In genomic region chr22:38455530-38456271, GRCh38 we compare ENCODE assay signal across 8 cellular contexts. TPM values are rescaled to one million over a fixed set of nuclear protein-coding genes. Genes with fewer than 3 reads are reported as not detected.
DNase-seq lines count a peak whose midpoint lies in the region; ATAC-seq and TF ChIP-seq lines count a peak whose summit lies in the region.

No MANE protein-coding gene starts in this region.

- H3K79me2 ChIP-seq in GM23338 (replicated peaks; ENCODE audit: insufficient read depth) (no peaks in the 10 kb centered on the region), OCI-LY7 (ENCODE audit: insufficient read depth, low read depth, low read length) (no peaks in the 10 kb centered on the region)

- intact Hi-C loops in OCI-LY7 (cut with micrococcal nuclease; ENCODE audit: unreplicated experiment): no loop called here

- peaks cover 27% of the 10 kb centered on the region for H3K4me1 Mint-ChIP-seq in GM23338

- H3F3A ChIP-seq in GM23338 (replicated peaks; ENCODE audit: low read depth): peaks cover 14% of the 10 kb centered on the region; the same call in 1 of the 2 replicates

- H3K9me3 ChIP-seq in OCI-LY7 (ENCODE audit: low read length): no peaks in the 10 kb centered on the region

- H3K27ac ChIP-seq in GM23338 (ENCODE audit: low read depth) (no peak overlapping the region), OCI-LY7 (ENCODE audit: low read depth, low read length, poor library complexity, severe bottlenecking) (no peak overlapping the region), rectal smooth muscle tissue (ENCODE audit: low read depth, low read length) (no peak overlapping the region)

- H3K36me3 ChIP-seq in GM23338 (ENCODE audit: insufficient read depth): no peaks in the 10 kb centered on the region
- no peaks in the 10 kb centered on the region for H3K36me3 ChIP-seq in OCI-LY7 (ENCODE audit: insufficient read depth, low read length)
- no peaks in the 10 kb centered on the region for H3K36me3 ChIP-seq in rectal smooth muscle tissue (ENCODE audit: control insufficient read depth, insufficient read depth, low read length)

- peaks cover 4% of the 10 kb centered on the region; the same call in 1 of the 3 replicates for H3K9me3 Mint-ChIP-seq in GM23338

- POLR2A ChIA-PET in OCI-LY7 (lab: Charles Lee): no interaction called here

- H3K4me3 ChIP-seq in GM23338 (peak overlapping the region; percentile 74), OCI-LY7 (ENCODE audit: low read depth, low read length, poor library complexity, severe bottlenecking) (peak overlapping the region; percentile 59), epithelial cell of proximal tubule (ENCODE audit: low read depth, low read length) (peak overlapping the region; percentile 18), rectal smooth muscle tissue (ENCODE audit: low read length) (peak overlapping the region; percentile 21)

- ATAC-seq in GM23338 (peak; percentile 34), HG03565 (IDR thresholded peaks at IDR 0.05; ENCODE audit: unreplicated experiment) (no peak)

- no peak overlapping the region for H3K27ac Mint-ChIP-seq in GM23338

- H3K36me3 Mint-ChIP-seq in GM23338 (ENCODE audit: low read depth): no peaks in the 10 kb centered on the region; the same call in 2 of the 3 replicates

- peaks cover 52% of the 10 kb centered on the region for H3K27me3 Mint-ChIP-seq in GM23338 (ENCODE audit: insufficient read depth, low read depth, poor library complexity)

- DNase-seq in GM23338 (ENCODE audit: low spot score) (peak; percentile 76), OCI-LY7 (ENCODE audit: low spot score) (peak; percentile 40), epithelial cell of proximal tubule (ENCODE audit: low read depth) (no peak), ureter (ENCODE audit: low spot score) (no peak), SW480 (ENCODE audit: low spot score) (no peak), GOT3 (lab: John Stamatoyannopoulos, UW) (no peak)

- CTCF ChIA-PET in OCI-LY7 (lab: Charles Lee; ENCODE audit: unreplicated experiment): no interaction called here

- H3K4me2 ChIP-seq in GM23338: peak overlapping the region; percentile 86
- peak overlapping the region; percentile 51 for H3K4me2 ChIP-seq in OCI-LY7 (ENCODE audit: low read length)

- no peak overlapping the region for H3K9ac ChIP-seq in rectal smooth muscle tissue (ENCODE audit: low read length)

- H3K4me1 ChIP-seq in GM23338 (ENCODE audit: insufficient read depth) (peaks cover 8% of the 10 kb centered on the region; the same call in 1 of the 2 replicates), OCI-LY7 (ENCODE audit: insufficient read depth, low read length, poor library complexity, severe bottlenecking) (no peaks in the 10 kb centered on the region), rectal smooth muscle tissue (ENCODE audit: control insufficient read depth, insufficient read depth, low read length) (peaks cover 3% of the 10 kb centered on the region)

- BruUV-seq in OCI-LY7 (replicated peaks; lab: Mats Ljungman, UMichigan): no TSS peak

- no peaks in the 10 kb centered on the region for H3K9me2 ChIP-seq in GM23338 (ENCODE audit: insufficient read depth)
- H3K9me2 ChIP-seq in OCI-LY7 (ENCODE audit: insufficient read depth, low read length): no peaks in the 10 kb centered on the region

- TF ChIP-seq CTCF in GM23338 (conservative IDR thresholded peaks at IDR 0.05; ENCODE audit: low read depth in 2 of 2) (no peak), OCI-LY7 (conservative IDR thresholded peaks at IDR 0.05; ENCODE audit: low read length) (no peak), epithelial cell of proximal tubule (conservative IDR thresholded peaks at IDR 0.05; ENCODE audit: low read depth, low read length) (no peak)

- peak overlapping the region; percentile 60 for H3K4me3 Mint-ChIP-seq in GM23338

- H4K20me1 ChIP-seq in GM23338 (replicated peaks; ENCODE audit: insufficient read depth): no peaks in the 10 kb centered on the region; the same call in 1 of the 2 replicates
- H4K20me1 ChIP-seq in OCI-LY7 (ENCODE audit: insufficient read depth, low read length): no peaks in the 10 kb centered on the region

- peak overlapping the region; percentile 84; the same call in 1 of the 2 replicates for H2AFZ ChIP-seq in GM23338
- H2AFZ ChIP-seq in OCI-LY7 (ENCODE audit: low read length): no peak overlapping the region

- H3K27me3 ChIP-seq in GM23338 (ENCODE audit: insufficient read depth) (peaks cover 78% of the 10 kb centered on the region), rectal smooth muscle tissue (ENCODE audit: control insufficient read depth, insufficient read depth, low read length) (peaks cover 46% of the 10 kb centered on the region)

TF ChIP-seq in GM23338, 12 proteins besides CTCF, POLR2A, EP300 and RAD21:
- TF ChIP-seq ZNF114 (CRISPR knock-in tag; IDR thresholded peaks at IDR 0.05): no peak
- TF ChIP-seq EZH2 (IDR thresholded peaks at IDR 0.05; ENCODE audit: low read depth, unreplicated experiment): peak; percentile 75
- peak; percentile 47; the same call in 1 of the 2 replicates for TF ChIP-seq CREB1 (CRISPR knock-in tag; IDR thresholded peaks at IDR 0.05; ENCODE audit: low read depth)
- no peak for TF ChIP-seq STAT1 (IDR thresholded peaks at IDR 0.05; ENCODE audit: unreplicated experiment)
TF ChIP-seq in GM23338: peak in this region for 2.

RNA-seq across cellular contexts. Expression of gene KCNJ4, which starts 0.7 kb away (rescaled TPM):
- total RNA-seq in GM23338 (2014; rRNA removed; shearing (Covaris generic)): 1.3 TPM in 2 replicates
- 0.23 and 0.28 TPM in 2 replicates for polyA plus RNA-seq in GM23338 (2016; fragmentation: Nextera tagmentation; extraction: Ambion mirVana)
- total RNA-seq in OCI-LY7 (2014; rRNA removed; shearing (Covaris generic)): not detected in 2 replicates
- not detected in 2 replicates for total RNA-seq in OCI-LY7 (2022)
- total RNA-seq in epithelial cell of proximal tubule: 0.07 TPM in 1 of 2 replicates, not detected in the other
- total RNA-seq in ureter: not detected

RNA-seq across cellular contexts. Expression of gene KDELR3, which starts 12.2 kb away (rescaled TPM):
- total RNA-seq in GM23338 (2014; rRNA removed; shearing (Covaris generic)): 5.6 and 11.1 TPM in 2 replicates
- polyA plus RNA-seq in GM23338 (2016; fragmentation: Nextera tagmentation; extraction: Ambion mirVana): 5.7 and 7.8 TPM in 2 replicates
- not detected in 2 replicates for total RNA-seq in OCI-LY7 (2014; rRNA removed; shearing (Covaris generic))
- total RNA-seq in OCI-LY7 (2022): not detected in 2 replicates
- 23.4 and 27.1 TPM in 2 replicates for total RNA-seq in epithelial cell of proximal tubule
- 7.5 TPM for total RNA-seq in ureter

RNA-seq across cellular contexts. Expression of gene DDX17, which starts 50.4 kb away (rescaled TPM):
- 452 and 603 TPM in 2 replicates for total RNA-seq in GM23338 (2014; rRNA removed; shearing (Covaris generic))
- polyA plus RNA-seq in GM23338 (2016; fragmentation: Nextera tagmentation; extraction: Ambion mirVana): 88.0 and 91.0 TPM in 2 replicates
- 626 and 667 TPM in 2 replicates for total RNA-seq in OCI-LY7 (2014; rRNA removed; shearing (Covaris generic))
- total RNA-seq in OCI-LY7 (2022): 505 and 508 TPM in 2 replicates
- 186 and 275 TPM in 2 replicates for total RNA-seq in epithelial cell of proximal tubule
- 593 TPM for total RNA-seq in ureter

Comparison
In these comparisons a context has a peak if more than half of its experiments do, and no peak if none do; other contexts are left out.
1. DNase-seq: peak in GM23338 (single experiment) and OCI-LY7 (single experiment); none in epithelial cell of proximal tubule (single experiment), ureter (single experiment), SW480 (single experiment) and GOT3 (single experiment).
2. H3K4me3 ChIP-seq: peak in every context shown above with its lines; median percentile 74 in GM23338; 59 in OCI-LY7; 21 in rectal smooth muscle tissue; 18 in epithelial cell of proximal tubule.